ENCODE assay signal across 1 cellular context in the genomic region with DNA sequence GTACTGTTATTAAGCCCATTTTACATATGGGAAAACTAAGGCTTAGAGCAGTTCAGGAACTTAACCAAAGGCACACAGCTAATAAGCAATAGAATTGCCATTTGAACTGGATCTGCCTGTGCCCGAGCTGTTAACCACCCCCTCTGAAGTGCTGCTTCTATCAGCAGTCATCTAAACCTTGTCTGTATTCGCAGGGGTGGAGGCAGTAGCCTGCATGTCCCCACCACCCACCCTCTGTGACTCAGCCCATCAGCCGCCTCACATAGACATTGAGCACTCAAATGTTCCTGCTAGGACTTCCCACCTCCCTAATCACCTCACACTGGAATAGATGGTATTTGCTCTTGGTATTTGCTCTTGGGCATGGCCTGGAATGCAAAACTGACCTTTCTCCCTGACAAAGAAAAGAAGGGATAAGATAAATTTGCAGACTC.
TF ChIP-seq lines count a peak whose summit lies in the region.

No MANE protein-coding gene starts in this region.

TF ChIP-seq in SK-N-SH, 30 proteins besides CTCF, POLR2A, EP300 and RAD21 (continued from another document):
- TF ChIP-seq, protein P1, sequence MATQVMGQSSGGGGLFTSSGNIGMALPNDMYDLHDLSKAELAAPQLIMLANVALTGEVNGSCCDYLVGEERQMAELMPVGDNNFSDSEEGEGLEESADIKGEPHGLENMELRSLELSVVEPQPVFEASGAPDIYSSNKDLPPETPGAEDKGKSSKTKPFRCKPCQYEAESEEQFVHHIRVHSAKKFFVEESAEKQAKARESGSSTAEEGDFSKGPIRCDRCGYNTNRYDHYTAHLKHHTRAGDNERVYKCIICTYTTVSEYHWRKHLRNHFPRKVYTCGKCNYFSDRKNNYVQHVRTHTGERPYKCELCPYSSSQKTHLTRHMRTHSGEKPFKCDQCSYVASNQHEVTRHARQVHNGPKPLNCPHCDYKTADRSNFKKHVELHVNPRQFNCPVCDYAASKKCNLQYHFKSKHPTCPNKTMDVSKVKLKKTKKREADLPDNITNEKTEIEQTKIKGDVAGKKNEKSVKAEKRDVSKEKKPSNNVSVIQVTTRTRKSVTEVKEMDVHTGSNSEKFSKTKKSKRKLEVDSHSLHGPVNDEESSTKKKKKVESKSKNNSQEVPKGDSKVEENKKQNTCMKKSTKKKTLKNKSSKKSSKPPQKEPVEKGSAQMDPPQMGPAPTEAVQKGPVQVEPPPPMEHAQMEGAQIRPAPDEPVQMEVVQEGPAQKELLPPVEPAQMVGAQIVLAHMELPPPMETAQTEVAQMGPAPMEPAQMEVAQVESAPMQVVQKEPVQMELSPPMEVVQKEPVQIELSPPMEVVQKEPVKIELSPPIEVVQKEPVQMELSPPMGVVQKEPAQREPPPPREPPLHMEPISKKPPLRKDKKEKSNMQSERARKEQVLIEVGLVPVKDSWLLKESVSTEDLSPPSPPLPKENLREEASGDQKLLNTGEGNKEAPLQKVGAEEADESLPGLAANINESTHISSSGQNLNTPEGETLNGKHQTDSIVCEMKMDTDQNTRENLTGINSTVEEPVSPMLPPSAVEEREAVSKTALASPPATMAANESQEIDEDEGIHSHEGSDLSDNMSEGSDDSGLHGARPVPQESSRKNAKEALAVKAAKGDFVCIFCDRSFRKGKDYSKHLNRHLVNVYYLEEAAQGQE (IDR thresholded peaks at IDR 0.05; ENCODE audit: low read depth, low read length), result no peak
